10 cellular contexts compared by ENCODE assay signal in the genomic region with DNA sequence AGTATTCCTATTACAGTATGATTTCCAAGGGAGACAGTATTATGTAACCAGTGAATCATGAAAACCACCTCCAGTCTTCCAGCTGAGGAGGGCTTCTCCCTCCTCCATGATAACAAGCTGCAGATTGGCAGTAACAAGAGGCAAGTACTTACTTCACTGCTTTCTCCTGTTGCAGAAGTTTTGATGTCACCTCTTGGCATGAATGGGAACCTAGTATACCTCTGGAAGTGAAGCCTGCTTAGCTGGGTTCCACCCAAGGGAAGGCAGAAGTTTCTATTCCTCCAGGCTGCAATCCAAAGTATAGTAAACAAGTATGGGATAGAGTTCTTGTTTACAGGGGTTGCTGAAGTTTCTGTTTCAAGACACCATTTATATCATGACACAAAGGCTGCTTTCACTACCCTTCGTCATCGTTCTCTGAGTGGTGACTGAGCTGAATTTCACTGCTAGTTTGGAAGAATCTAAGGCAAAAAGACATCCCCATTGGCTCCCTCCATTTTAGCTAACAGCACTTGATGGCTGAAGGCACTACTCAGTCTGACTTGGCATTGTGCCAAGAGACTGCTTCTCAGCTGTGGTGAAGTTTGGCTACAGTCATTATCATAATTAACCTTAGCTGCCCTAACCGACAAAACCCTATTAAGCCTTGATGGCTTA. TPM values are rescaled to one million over a fixed set of nuclear protein-coding genes. Genes with fewer than 3 reads are reported as not detected.
DNase-seq lines count a peak whose midpoint lies in the region; ATAC-seq and TF ChIP-seq lines count a peak whose summit lies in the region.
"Had no signal": no experiment of that assay in that cellular context is flagged by ENCODE, and none has a peak within 500 bp of the region (broad histone marks: within the 10 kb centered on the region; RNA-seq: fewer than 3 reads in every experiment).

No MANE protein-coding gene starts in this region.

- H3K9me3 Mint-ChIP-seq in activated naive CD8-positive, alpha-beta T cell treated with anti-CD3 and anti-CD28 coated beads for 36 hours = no peaks in the 10 kb centered on the region
- no peaks in the 10 kb centered on the region for H3K9me3 Mint-ChIP-seq in natural killer cell

- no peaks in the 10 kb centered on the region for H4K20me1 ChIP-seq in Karpas-422 (ENCODE audit: insufficient read depth, low read depth, low read length)

- no peak overlapping the region for H3K27ac Mint-ChIP-seq in activated naive CD8-positive, alpha-beta T cell treated with anti-CD3 and anti-CD28 coated beads for 36 hours
- H3K27ac Mint-ChIP-seq in natural killer cell = no peak overlapping the region
- H3K27ac Mint-ChIP-seq: activated T-helper 1 cell treated with anti-CD3 and anti-CD28 coated beads, Interleukin-12 subunit alpha, Interleukin-12 subunit beta, Interleukin-2, Interleukin-4 antibody, amounts not matched to agents 30 ng/mL and 10 ng/mL and 1 ng/mL, durations not matched to agents 14 hours and 24 hours and 36 hours had no signal

- no peaks in the 10 kb centered on the region for H3K4me1 Mint-ChIP-seq in activated naive CD8-positive, alpha-beta T cell treated with anti-CD3 and anti-CD28 coated beads for 36 hours
- peaks cover 4 to 6% of the 10 kb centered on the region in 2 donors for H3K4me1 Mint-ChIP-seq in natural killer cell

- H3K36me3 Mint-ChIP-seq in activated naive CD8-positive, alpha-beta T cell treated with anti-CD3 and anti-CD28 coated beads for 36 hours = no peaks in the 10 kb centered on the region
- H3K36me3 Mint-ChIP-seq in natural killer cell = no peaks in the 10 kb centered on the region

- H3K4me1 ChIP-seq in A673 (ENCODE audit: insufficient read depth, low read length, poor library complexity, severe bottlenecking) = peaks cover 23% of the 10 kb centered on the region
- no peaks in the 10 kb centered on the region for H3K4me1 ChIP-seq in Karpas-422 (ENCODE audit: low read length)
- H3K4me1 ChIP-seq in cardiac muscle cell (ENCODE audit: low read depth) = no peaks in the 10 kb centered on the region

- H3K9me2 ChIP-seq in Karpas-422 (replicated peaks; ENCODE audit: insufficient read depth, low read length) = no peaks in the 10 kb centered on the region

- no peak overlapping the region for H3K4me3 ChIP-seq in A673 (ENCODE audit: low read depth, low read length, poor library complexity, severe bottlenecking)
- H3K4me3 ChIP-seq in Karpas-422 (ENCODE audit: low read length) = no peak overlapping the region
- H3K4me3 ChIP-seq in SK-N-MC = no peak overlapping the region
- no peak overlapping the region for H3K4me3 ChIP-seq in cardiac muscle cell

- H3K4me2 ChIP-seq in Karpas-422 (ENCODE audit: low read depth, low read length, poor library complexity, severe bottlenecking) = no peak overlapping the region

- H3K36me3 ChIP-seq in A673 (ENCODE audit: insufficient read depth, low read length, poor library complexity, severe bottlenecking) = no peaks in the 10 kb centered on the region
- H3K36me3 ChIP-seq in Karpas-422 (ENCODE audit: insufficient read depth, low read length) = no peaks in the 10 kb centered on the region
- 0 out of 2 replicates have a peak, but pooled peaks cover 5% of the 10 kb centered on the region for H3K36me3 ChIP-seq in SK-N-MC (ENCODE audit: insufficient read depth, low read length)
- no peaks in the 10 kb centered on the region for H3K36me3 ChIP-seq in cardiac muscle cell

- no peak for TF ChIP-seq CTCF in A673 (conservative IDR thresholded peaks at IDR 0.05; ENCODE audit: low read depth, low read length)
- TF ChIP-seq CTCF in cardiac muscle cell (IDR thresholded peaks at IDR 0.05; ENCODE audit: low read depth, low read length) = no peak
- TF ChIP-seq CTCF in natural killer cell (IDR thresholded peaks at IDR 0.05) = no peak
- no peak for TF ChIP-seq CTCF in GM13976 (IDR thresholded peaks at IDR 0.05; ENCODE audit: borderline replicate concordance, control extremely low read depth, extremely low read depth, insufficient read depth, missing control alignments)

- H3K9ac ChIP-seq in Karpas-422 (ENCODE audit: low read length) (no peak overlapping the region), SK-N-MC (ENCODE audit: insufficient read length) (no peak overlapping the region)

- no peak overlapping the region for H2AFZ ChIP-seq in Karpas-422 (ENCODE audit: low read length)

- ATAC-seq in natural killer cell (no peak), HG02759 (IDR thresholded peaks at IDR 0.05; ENCODE audit: unreplicated experiment) (no peak)

- no peaks in the 10 kb centered on the region for H3K27me3 ChIP-seq in A673 (replicated peaks; ENCODE audit: insufficient read depth, low read depth, low read length, poor library complexity)
- peaks cover 2% of the 10 kb centered on the region for H3K27me3 ChIP-seq in Karpas-422 (ENCODE audit: low read length)
- no peaks in the 10 kb centered on the region for H3K27me3 ChIP-seq in cardiac muscle cell

- DNase-seq in A673 (ENCODE audit: low spot score) (peak; percentile 64), Karpas-422 (peak; percentile 55), SK-N-MC (ENCODE audit: low read depth, low spot score) (peak; percentile 8), cardiac muscle cell (ENCODE audit: low read depth in 1 of 2, low spot score in 1 of 2) (peak; percentile 20 to 73), natural killer cell (no peak), GM13976 (ENCODE audit: low spot score) (no peak)
- no peak for DNase-seq in activated naive CD8-positive, alpha-beta T cell treated with anti-CD3 and anti-CD28 coated beads for 36 hours

- in situ Hi-C loops in GM13976 (cut with MboI; ENCODE audit: low sequenced_read_pairs, unreplicated experiment) = no loop called here

- no peak overlapping the region for H3K4me3 Mint-ChIP-seq in activated naive CD8-positive, alpha-beta T cell treated with anti-CD3 and anti-CD28 coated beads for 36 hours
- no peak overlapping the region for H3K4me3 Mint-ChIP-seq in natural killer cell
- H3K4me3 Mint-ChIP-seq: activated T-helper 1 cell treated with anti-CD3 and anti-CD28 coated beads, Interleukin-12 subunit alpha, Interleukin-12 subunit beta, Interleukin-2, Interleukin-4 antibody, amounts not matched to agents 30 ng/mL and 10 ng/mL and 1 ng/mL, durations not matched to agents 14 hours and 24 hours and 36 hours had no signal

- POLR2A ChIA-PET in A673 (lab: Charles Lee; ENCODE audit: low non-redundant PET) = interaction anchor here (0.6 kb wide), 1 partner anchor 1198 kb away, joined by 3 read pairs; no protein-coding TSS in a partner anchor

- no peaks in the 10 kb centered on the region for H3K79me2 ChIP-seq in Karpas-422 (ENCODE audit: low read length)

- CTCF ChIA-PET in A673 (lab: Charles Lee) = interaction anchor here (1.2 kb wide), 1 partner anchor 803 kb away, joined by 3 read pairs; no protein-coding TSS in a partner anchor

- no TSS peak for BruUV-seq in A673 (replicated peaks; lab: Mats Ljungman, UMichigan)

- H3K27ac ChIP-seq in A673 (ENCODE audit: low read depth, low read length, poor library complexity, severe bottlenecking) (no peak overlapping the region), Karpas-422 (ENCODE audit: low read length) (no peak overlapping the region), SK-N-MC (no peak overlapping the region), cardiac muscle cell (no peak overlapping the region)
- H3K27ac ChIP-seq: C4-2B had no signal

- H3K27me3 Mint-ChIP-seq in activated naive CD8-positive, alpha-beta T cell treated with anti-CD3 and anti-CD28 coated beads for 36 hours = no peaks in the 10 kb centered on the region
- no peaks in the 10 kb centered on the region for H3K27me3 Mint-ChIP-seq in natural killer cell (ENCODE audit: low read depth in 2 of 2)

- H3K9me3 ChIP-seq in A673 (ENCODE audit: low read depth, low read length, poor library complexity, severe bottlenecking) (no peaks in the 10 kb centered on the region), Karpas-422 (ENCODE audit: low read length) (peaks cover 2% of the 10 kb centered on the region; the same call in 1 of the 2 replicates), SK-N-MC (ENCODE audit: low read depth, low read length) (no peaks in the 10 kb centered on the region), cardiac muscle cell (ENCODE audit: low read depth) (no peaks in the 10 kb centered on the region)

- intact Hi-C loops in A673 (cut with micrococcal nuclease; ENCODE audit: unreplicated experiment) (no loop called here), natural killer cell (cut with micrococcal nuclease) (no loop called here)

RNA-seq across cellular contexts. Expression of gene FDX1, which starts 49.8 kb away (rescaled TPM):
- total RNA-seq in A673 (2021) (59.5 and 62.3 TPM in 2 replicates), cardiac muscle cell (20.0 and 24.1 TPM in 2 replicates), natural killer cell (1 to 10 TPM; 6.7 to 7.9 (median 7.8) TPM)
- 24.0 and 30.4 TPM in 2 replicates for total RNA-seq in Karpas-422 (2014; rRNA removed; shearing (Covaris generic); ENCODE audit: low replicate concordance)
- polyA plus RNA-seq in cardiac muscle cell = 27.5 and 30.0 TPM in 2 replicates
- total RNA-seq in activated naive CD8-positive, alpha-beta T cell treated with anti-CD3 and anti-CD28 coated beads for 36 hours = 10 to 100 TPM; 18.2 to 19.2 TPM

Comparison
In these comparisons a context has a peak if more than half of its experiments do, and no peak if none do; other contexts are left out.
1. DNase-seq: peak in A673 (single experiment), Karpas-422 (single experiment), SK-N-MC (single experiment) and cardiac muscle cell (2 of 2); none in activated naive CD8-positive, alpha-beta T cell treated with anti-CD3 and anti-CD28 coated beads for 36 hours (single experiment), natural killer cell (single experiment) and GM13976 (single experiment).